In genomic region chr6:30518505-30518850, GRCh38 we compare ENCODE assay signal across 16 cellular contexts. TPM values are rescaled to one million over a fixed set of nuclear protein-coding genes. Genes with fewer than 3 reads are reported as not detected.
DNase-seq lines count a peak whose midpoint lies in the region; ATAC-seq and TF ChIP-seq lines count a peak whose summit lies in the region.
"Had no signal": no experiment of that assay in that cellular context is flagged by ENCODE, and none has a peak within 500 bp of the region (broad histone marks: within the 10 kb centered on the region; RNA-seq: fewer than 3 reads in every experiment).

No MANE protein-coding gene starts in this region.

- H3K4me3 ChIP-seq in A673 (ENCODE audit: low read depth, low read length, poor library complexity, severe bottlenecking) (no peak overlapping the region), right cardiac atrium (ENCODE audit: low read length) (no peak overlapping the region)
- peak overlapping the region in 5 of 10 experiments; percentile 3 to 25 (median 22); a peak in 5 of 20 replicates for H3K4me3 ChIP-seq in BLaER1 treated with 17β-estradiol and CSF1 and Interleukin-3, amounts not matched to agents 10 nM and 100 nM
- H3K4me3 ChIP-seq: MG63, tibial artery had no signal

- peaks cover 37% of the 10 kb centered on the region for H3K4me1 Mint-ChIP-seq in T-helper 2 cell treated with Interferon-gamma antibody and Interleukin-4, amounts not matched to agents 5 μg/mL and 100 μg/mL, for 36 hours (ENCODE audit: low read depth)
- H3K4me1 Mint-ChIP-seq in endothelial cell (ENCODE audit: unreplicated experiment) = peaks cover 17% of the 10 kb centered on the region

- H3K9ac ChIP-seq in BLaER1 treated with 17β-estradiol and CSF1 and Interleukin-3, amounts not matched to agents 10 nM and 100 nM = peak overlapping the region in 2 of 11 experiments; percentile 87 to 94; a peak in 6 of 22 replicates

- peak overlapping the region in 3 of 11 experiments; percentile 19 to 35 (median 23); a peak in 2 of 22 replicates for H3K4me2 ChIP-seq in BLaER1 treated with 17β-estradiol and CSF1 and Interleukin-3, amounts not matched to agents 10 nM and 100 nM

- peaks cover 11% of the 10 kb centered on the region for H3K9me3 Mint-ChIP-seq in T-helper 2 cell treated with Interferon-gamma antibody and Interleukin-4, amounts not matched to agents 5 μg/mL and 100 μg/mL, for 36 hours
- no peaks in the 10 kb centered on the region for H3K9me3 Mint-ChIP-seq in endothelial cell (ENCODE audit: unreplicated experiment)

- H3K27me3 ChIP-seq in A673 (replicated peaks; ENCODE audit: insufficient read depth, low read depth, low read length, poor library complexity) (no peaks in the 10 kb centered on the region), right cardiac atrium (ENCODE audit: control insufficient read depth, insufficient read depth) (no peaks in the 10 kb centered on the region)
- no peaks in the 10 kb centered on the region for H3K27me3 ChIP-seq in BLaER1 treated with 17β-estradiol and CSF1 and Interleukin-3, amounts not matched to agents 10 nM and 100 nM
- H3K27me3 ChIP-seq: MG63, tibial artery had no signal

- CTCF ChIA-PET in A673 (lab: Charles Lee) = interaction anchor here (1.0 kb wide), 1 partner anchor 24 kb away, joined by 3 read pairs; no protein-coding TSS in a partner anchor

- H3K27me3 Mint-ChIP-seq in T-helper 2 cell treated with Interferon-gamma antibody and Interleukin-4, amounts not matched to agents 5 μg/mL and 100 μg/mL, for 36 hours (ENCODE audit: low read depth) = peaks cover 2% of the 10 kb centered on the region
- peaks cover 3% of the 10 kb centered on the region for H3K27me3 Mint-ChIP-seq in endothelial cell (ENCODE audit: unreplicated experiment)

- H3K36me3 Mint-ChIP-seq in T-helper 2 cell treated with Interferon-gamma antibody and Interleukin-4, amounts not matched to agents 5 μg/mL and 100 μg/mL, for 36 hours (ENCODE audit: low read depth) = peaks cover 15% of the 10 kb centered on the region
- peaks cover 7% of the 10 kb centered on the region for H3K36me3 Mint-ChIP-seq in endothelial cell (ENCODE audit: low read depth, unreplicated experiment)

- no peaks in the 10 kb centered on the region for H4K20me1 ChIP-seq in BLaER1 treated with 17β-estradiol and CSF1 and Interleukin-3, amounts not matched to agents 10 nM and 100 nM

- intact Hi-C loops in A673 (cut with micrococcal nuclease; ENCODE audit: unreplicated experiment) = no loop called here
- intact Hi-C loops in right cardiac atrium (cut with DNase I) = no loop called here

- TF ChIP-seq CTCF in A673 (conservative IDR thresholded peaks at IDR 0.05; ENCODE audit: low read depth, low read length) = no peak
- TF ChIP-seq CTCF in endothelial cell (IDR thresholded peaks at IDR 0.05; ENCODE audit: unreplicated experiment) = no peak

- H3K9me3 ChIP-seq in A673 (ENCODE audit: low read depth, low read length, poor library complexity, severe bottlenecking) = no peaks in the 10 kb centered on the region
- H3K9me3 ChIP-seq in BLaER1 treated with 17β-estradiol and CSF1 and Interleukin-3, amounts not matched to agents 10 nM and 100 nM (replicated peaks in 1 of 11) = peaks cover 27 to 77% (median 70%) of the 10 kb centered on the region in 11 experiments
- H3K9me3 ChIP-seq in right cardiac atrium (ENCODE audit: control insufficient read depth, low read length) = no peaks in the 10 kb centered on the region
- H3K9me3 ChIP-seq: MG63, tibial artery had no signal

- H3K4me1 ChIP-seq in A673 (ENCODE audit: insufficient read depth, low read length, poor library complexity, severe bottlenecking) = no peaks in the 10 kb centered on the region
- peaks cover 33 to 78% (median 44%) of the 10 kb centered on the region in 10 experiments for H3K4me1 ChIP-seq in BLaER1 treated with 17β-estradiol and CSF1 and Interleukin-3, amounts not matched to agents 10 nM and 100 nM
- no peaks in the 10 kb centered on the region for H3K4me1 ChIP-seq in right cardiac atrium (ENCODE audit: control insufficient read depth, insufficient read depth, low read length)

- H3K36me3 ChIP-seq in A673 (ENCODE audit: insufficient read depth, low read length, poor library complexity, severe bottlenecking) = no peaks in the 10 kb centered on the region
- H3K36me3 ChIP-seq in BLaER1 treated with 17β-estradiol and CSF1 and Interleukin-3, amounts not matched to agents 10 nM and 100 nM = peaks cover 0 to 27% (median 8%) of the 10 kb centered on the region in 11 experiments; a peak in 9 of 22 replicates
- H3K36me3 ChIP-seq: MG63, tibial artery had no signal

- no TSS peak for BruUV-seq in A673 (replicated peaks; lab: Mats Ljungman, UMichigan)

- POLR2A ChIA-PET in A673 (lab: Charles Lee; ENCODE audit: low non-redundant PET) = no interaction called here

- H3K27ac ChIP-seq in A673 (ENCODE audit: low read depth, low read length, poor library complexity, severe bottlenecking) (no peak overlapping the region), right cardiac atrium (ENCODE audit: low read length) (no peak overlapping the region)
- peak overlapping the region in 10 of 11 experiments; percentile 95 to 100 (median 99); a peak in 20 of 22 replicates for H3K27ac ChIP-seq in BLaER1 treated with 17β-estradiol and CSF1 and Interleukin-3, amounts not matched to agents 10 nM and 100 nM
- H3K27ac ChIP-seq: C4-2B, tibial artery had no signal

- ATAC-seq in HG03439 (IDR thresholded peaks at IDR 0.05; ENCODE audit: unreplicated experiment) (no peak), right cardiac atrium (no peak)
- ATAC-seq: activated CD4-positive, CD25-positive, alpha-beta regulatory T cell treated with anti-CD3 and anti-CD28 coated beads, Interleukin-2, amount 50 U/mL, for 24 hours had no signal

- peak; percentile 33 for DNase-seq in A673 (ENCODE audit: low spot score)
- no peak for DNase-seq in T-helper 2 cell treated with Interferon-gamma antibody and Interleukin-4, amounts not matched to agents 5 μg/mL and 100 μg/mL, for 36 hours (ENCODE audit: low spot score)
- DNase-seq in endothelial cell (ENCODE audit: low spot score) = no peak
- no peak for DNase-seq in NCI-H526 treated with DMSO at 0.1 percent for 48 hours (lab: John Stamatoyannopoulos, UW)
- DNase-seq in right cardiac atrium = no peak
- DNase-seq in medulla oblongata (ENCODE audit: extremely low spot score) = no peak
- DNase-seq: cerebellar nuclear complex, HFFc6, mesenchymal stem cell, MG63, NCI-H2081 treated with DMSO at 0.1 percent for 48 hours, tibial artery had no signal

- H3K4me3 Mint-ChIP-seq in T-helper 2 cell treated with Interferon-gamma antibody and Interleukin-4, amounts not matched to agents 5 μg/mL and 100 μg/mL, for 36 hours = peak overlapping the region; percentile 22
- H3K4me3 Mint-ChIP-seq in endothelial cell (ENCODE audit: unreplicated experiment) = no peak overlapping the region
- H3K4me3 Mint-ChIP-seq: HFFc6 had no signal

- WGBS in right cardiac atrium = 79% methylated on average over 12 of the region's 12 CpGs

- peak overlapping the region; percentile 18 for H3K27ac Mint-ChIP-seq in T-helper 2 cell treated with Interferon-gamma antibody and Interleukin-4, amounts not matched to agents 5 μg/mL and 100 μg/mL, for 36 hours
- peak overlapping the region; percentile 78 for H3K27ac Mint-ChIP-seq in endothelial cell (ENCODE audit: unreplicated experiment)
- H3K27ac Mint-ChIP-seq: HFFc6 had no signal

RNA-seq across cellular contexts. Expression of gene HLA-E, which starts 29.2 kb away (rescaled TPM):
- total RNA-seq in A673 (2021) (36.9 and 41.1 TPM in 2 replicates), endothelial cell (ENCODE audit: unreplicated experiment) (274 TPM), right cardiac atrium (100 to 1,000 TPM; 180 to 230 (median 214) TPM)
- polyA plus RNA-seq in right cardiac atrium = 227 TPM

RNA-seq across cellular contexts. Expression of gene GNL1, which starts 37.8 kb away (rescaled TPM):
- total RNA-seq in A673 (2021) (93.2 and 101 TPM in 2 replicates), endothelial cell (ENCODE audit: unreplicated experiment) (109 TPM), right cardiac atrium (10 to 100 TPM; 22.7 to 33.7 (median 24.8) TPM)
- polyA plus RNA-seq in right cardiac atrium = 24.2 TPM

RNA-seq across cellular contexts. Expression of gene PRR3, which starts 38.6 kb away (rescaled TPM):
- total RNA-seq in A673 (2021) = 49.9 and 53.0 TPM in 2 replicates
- total RNA-seq in endothelial cell (ENCODE audit: unreplicated experiment) = 12.6 TPM
- 1 to 10 TPM; 4.4 to 5.7 (median 4.9) TPM for total RNA-seq in right cardiac atrium
- 4.2 TPM for polyA plus RNA-seq in right cardiac atrium

RNA-seq across cellular contexts. Expression of gene ABCF1, which starts 52.8 kb away (rescaled TPM):
- total RNA-seq in A673 (2021) = 109 and 119 TPM in 2 replicates
- total RNA-seq in endothelial cell (ENCODE audit: unreplicated experiment) = 57.2 TPM
- 10 to 100 TPM; 36.7 to 40.7 (median 39.2) TPM for total RNA-seq in right cardiac atrium
- polyA plus RNA-seq in right cardiac atrium = 26.8 TPM

Comparison
In these comparisons a context has a peak if more than half of its experiments do, and no peak if none do; other contexts are left out.
1. H3K27ac ChIP-seq: peak in BLaER1 treated with 17β-estradiol and CSF1 and Interleukin-3, amounts not matched to agents 10 nM and 100 nM (10 of 11); none in A673 (single experiment) and right cardiac atrium (single experiment).